ENCODE assay signal across 18 cellular contexts in genomic region chr1:225737866-225738265, GRCh38. TPM values are rescaled to one million over a fixed set of nuclear protein-coding genes. Genes with fewer than 3 reads are reported as not detected.
DNase-seq lines count a peak whose midpoint lies in the region; ATAC-seq and TF ChIP-seq lines count a peak whose summit lies in the region.
"Had no signal": no experiment of that assay in that cellular context is flagged by ENCODE, and none has a peak within 500 bp of the region (broad histone marks: within the 10 kb centered on the region; RNA-seq: fewer than 3 reads in every experiment).

No MANE protein-coding gene starts in this region.

- intact Hi-C loops in PC-9 (cut with micrococcal nuclease; ENCODE audit: unreplicated experiment), result loop anchor here (2.0 kb wide), 1 partner anchor 35 kb away; no protein-coding TSS in a partner anchor
- intact Hi-C loops in activated CD4-positive, alpha-beta T cell treated with anti-CD3 and anti-CD28 coated beads for 36 hours (cut with DNase I, micrococcal nuclease), result no loop called here

- no peaks in the 10 kb centered on the region for H3K27me3 Mint-ChIP-seq in activated CD4-positive, alpha-beta T cell treated with anti-CD3 and anti-CD28 coated beads for 36 hours

- no peak overlapping the region for H3K4me3 ChIP-seq in PC-9
- no peak overlapping the region for H3K4me3 ChIP-seq in parathyroid adenoma (ENCODE audit: low read depth, low read length)
- no peak overlapping the region for H3K4me3 ChIP-seq in Karpas-422 (ENCODE audit: low read length)
- H3K4me3 ChIP-seq: SJSA1 had no signal

- H3K9me3 ChIP-seq in PC-9 (ENCODE audit: insufficient read depth, low read depth), result no peaks in the 10 kb centered on the region
- no peaks in the 10 kb centered on the region for H3K9me3 ChIP-seq in parathyroid adenoma (ENCODE audit: control insufficient read depth, low read length)
- no peaks in the 10 kb centered on the region for H3K9me3 ChIP-seq in Karpas-422 (ENCODE audit: low read length)
- H3K9me3 ChIP-seq: SJSA1 had no signal

- BruUV-seq in PC-9 (replicated peaks; lab: Mats Ljungman, UMichigan), result no TSS peak

- CTCF ChIA-PET in PC-9 (lab: Charles Lee), result no interaction called here
- CTCF ChIA-PET in activated CD4-positive, alpha-beta T cell treated with anti-CD3 and anti-CD28 coated beads for 36 hours (lab: Charles Lee), result interaction anchor here (0.6 to 1.2 kb wide), 2 partner anchors 9 to 364 kb away, joined by 3 read pairs; no protein-coding TSS in a partner anchor

- H2AFZ ChIP-seq in PC-9 (no peak overlapping the region), parathyroid adenoma (peak overlapping the region; percentile 54), Karpas-422 (ENCODE audit: low read length) (no peak overlapping the region)

- no peaks in the 10 kb centered on the region for H3K4me1 Mint-ChIP-seq in activated CD4-positive, alpha-beta T cell treated with anti-CD3 and anti-CD28 coated beads for 36 hours
- H3K4me1 Mint-ChIP-seq: CD4-positive, alpha-beta memory T cell had no signal

- no peaks in the 10 kb centered on the region for H3K36me3 Mint-ChIP-seq in activated CD4-positive, alpha-beta T cell treated with anti-CD3 and anti-CD28 coated beads for 36 hours (ENCODE audit: low read depth)
- H3K36me3 Mint-ChIP-seq: CD4-positive, alpha-beta memory T cell had no signal

- H3K4me2 ChIP-seq in PC-9 (peak overlapping the region; percentile 74), parathyroid adenoma (ENCODE audit: low read length) (no peak overlapping the region), Karpas-422 (ENCODE audit: low read depth, low read length, poor library complexity, severe bottlenecking) (no peak overlapping the region)

- POLR2A ChIA-PET in PC-9 (lab: Charles Lee; ENCODE audit: unreplicated experiment), result no interaction called here
- POLR2A ChIA-PET in activated CD4-positive, alpha-beta T cell treated with anti-CD3 and anti-CD28 coated beads for 36 hours (lab: Charles Lee), result no interaction called here

- no peaks in the 10 kb centered on the region for H3K9me2 ChIP-seq in PC-9 (ENCODE audit: insufficient read depth)
- H3K9me2 ChIP-seq in Karpas-422 (replicated peaks; ENCODE audit: insufficient read depth, low read length), result no peaks in the 10 kb centered on the region

- TF ChIP-seq CTCF in PC-9 (conservative IDR thresholded peaks at IDR 0.05), result no peak
- no peak for TF ChIP-seq CTCF in parathyroid adenoma (IDR thresholded peaks at IDR 0.05)

- peak; percentile 46 for DNase-seq in NCI-H82 (lab: John Stamatoyannopoulos, UW)
- no peak for DNase-seq in NCI-H82 treated with DMSO at 0.1 percent for 48 hours (lab: John Stamatoyannopoulos, UW; ENCODE audit: unreplicated experiment)
- DNase-seq in PC-9, result no peak
- DNase-seq in islet precursor cell, result peak; percentile 60
- DNase-seq in activated CD4-positive, alpha-beta T cell treated with anti-CD3 and anti-CD28 coated beads for 36 hours, result no peak
- no peak for DNase-seq in Karpas-422
- DNase-seq: CD4-positive, alpha-beta memory T cell; DMS79 treated with DMSO at 0.1 percent for 48 hours; GOT3; KBM-7; NCI-H146; NCI-H2081 treated with DMSO at 0.1 percent for 48 hours; NCI-H526 treated with DMSO at 0.1 percent for 48 hours; OCI-M1 had no signal

- H3K36me3 ChIP-seq in PC-9 (ENCODE audit: low read depth), result no peaks in the 10 kb centered on the region
- no peaks in the 10 kb centered on the region for H3K36me3 ChIP-seq in parathyroid adenoma (ENCODE audit: control insufficient read depth, insufficient read depth, low read length)
- H3K36me3 ChIP-seq in Karpas-422 (ENCODE audit: insufficient read depth, low read length), result no peaks in the 10 kb centered on the region
- H3K36me3 ChIP-seq: SJSA1 had no signal

- no peak for ATAC-seq in HG02571 (IDR thresholded peaks at IDR 0.05; ENCODE audit: unreplicated experiment)
- ATAC-seq in activated CD4-positive, alpha-beta T cell treated with anti-CD3 and anti-CD28 coated beads for 36 hours, result no peak

- peaks cover 45% of the 10 kb centered on the region for H3F3A ChIP-seq in PC-9 (ENCODE audit: insufficient read depth, low read depth)

- no peak overlapping the region for H3K4me3 Mint-ChIP-seq in activated CD4-positive, alpha-beta T cell treated with anti-CD3 and anti-CD28 coated beads for 36 hours
- H3K4me3 Mint-ChIP-seq: CD4-positive, alpha-beta memory T cell had no signal

- H3K27ac ChIP-seq in PC-9, result peak overlapping the region; percentile 86
- H3K27ac ChIP-seq in parathyroid adenoma, result peak overlapping the region; percentile 39
- no peak overlapping the region for H3K27ac ChIP-seq in Karpas-422 (ENCODE audit: low read length)
- H3K27ac ChIP-seq: 22Rv1 had no signal

- no peak overlapping the region for H3K9ac ChIP-seq in parathyroid adenoma
- H3K9ac ChIP-seq in Karpas-422 (ENCODE audit: low read length), result no peak overlapping the region

- H3K9me3 Mint-ChIP-seq in activated CD4-positive, alpha-beta T cell treated with anti-CD3 and anti-CD28 coated beads for 36 hours (ENCODE audit: low read depth), result no peaks in the 10 kb centered on the region
- H3K9me3 Mint-ChIP-seq: CD4-positive, alpha-beta memory T cell had no signal

- H3K4me1 ChIP-seq in PC-9 (replicated peaks; ENCODE audit: insufficient read depth), result peaks cover 63% of the 10 kb centered on the region
- H3K4me1 ChIP-seq in parathyroid adenoma, result peaks cover 11% of the 10 kb centered on the region
- no peaks in the 10 kb centered on the region for H3K4me1 ChIP-seq in Karpas-422 (ENCODE audit: low read length)

- H3K79me2 ChIP-seq in PC-9 (ENCODE audit: low read depth) (no peaks in the 10 kb centered on the region), parathyroid adenoma (no peaks in the 10 kb centered on the region), Karpas-422 (ENCODE audit: low read length) (no peaks in the 10 kb centered on the region)

- H3K27ac Mint-ChIP-seq in activated CD4-positive, alpha-beta T cell treated with anti-CD3 and anti-CD28 coated beads for 36 hours, result no peak overlapping the region

- H4K20me1 ChIP-seq in PC-9 (ENCODE audit: insufficient read depth) (no peaks in the 10 kb centered on the region), Karpas-422 (ENCODE audit: insufficient read depth, low read depth, low read length) (no peaks in the 10 kb centered on the region)

- no peaks in the 10 kb centered on the region for H3K27me3 ChIP-seq in PC-9 (ENCODE audit: insufficient read depth, low read depth)
- no peaks in the 10 kb centered on the region for H3K27me3 ChIP-seq in parathyroid adenoma (ENCODE audit: control insufficient read depth, insufficient read depth, low read length)
- no peaks in the 10 kb centered on the region for H3K27me3 ChIP-seq in Karpas-422 (ENCODE audit: low read length)
- H3K27me3 ChIP-seq: SJSA1 had no signal

RNA-seq across cellular contexts. Expression of gene SRP9, which starts 39.8 kb away (rescaled TPM):
- 291 and 406 TPM in 2 replicates for total RNA-seq in PC-9 (2021)
- 100 to 1,000 TPM; 263 to 308 TPM for total RNA-seq in activated CD4-positive, alpha-beta T cell treated with anti-CD3 and anti-CD28 coated beads for 36 hours
- 105 and 245 TPM in 2 replicates for total RNA-seq in Karpas-422 (2014; rRNA removed; shearing (Covaris generic); ENCODE audit: low replicate concordance)

Comparison
In these comparisons a context has a peak if more than half of its experiments do, and no peak if none do; other contexts are left out.
1. DNase-seq: peak in NCI-H82 (single experiment) and islet precursor cell (single experiment); none in NCI-H82 treated with DMSO at 0.1 percent for 48 hours (single experiment), PC-9 (0 of 2), activated CD4-positive, alpha-beta T cell treated with anti-CD3 and anti-CD28 coated beads for 36 hours (single experiment) and Karpas-422 (single experiment).